Comparison of ENCODE assay signal across 8 cellular contexts in genomic region chr5:131795879-131796792, GRCh38. TPM values are rescaled to one million over a fixed set of nuclear protein-coding genes. Genes with fewer than 3 reads are reported as not detected.
A peak's percentile ranks its signal among the peaks of the same experiment; 100 is the strongest.
DNase-seq lines count a peak whose midpoint lies in the region.

No MANE protein-coding gene starts in this region.

- H3K27ac ChIP-seq in GM23248, result peak overlapping the region; percentile 99
- peak overlapping the region; percentile 62; the same call in 1 of the 2 replicates for H3K27ac ChIP-seq in Karpas-422 (ENCODE audit: low read length)
- H3K27ac ChIP-seq in effector memory CD4-positive, alpha-beta T cell (ENCODE audit: insufficient read depth, low read length, poor library complexity, severe bottlenecking), result peak overlapping the region; percentile 91

- H3K9me3 ChIP-seq in GM23248 (ENCODE audit: low read depth), result no peaks in the 10 kb centered on the region
- H3K9me3 ChIP-seq in Karpas-422 (ENCODE audit: low read length), result no peaks in the 10 kb centered on the region
- H3K9me3 ChIP-seq in effector memory CD4-positive, alpha-beta T cell (ENCODE audit: control insufficient read depth, low read length), result no peaks in the 10 kb centered on the region

- H3K4me1 ChIP-seq in GM23248 (ENCODE audit: insufficient read depth) (peaks cover 18% of the 10 kb centered on the region), Karpas-422 (ENCODE audit: low read length) (peaks cover 30% of the 10 kb centered on the region)
- peaks cover 10% of the 10 kb centered on the region for H3K4me1 ChIP-seq in effector memory CD4-positive, alpha-beta T cell (ENCODE audit: control insufficient read depth, insufficient read depth, low read length, poor library complexity, severe bottlenecking)

- H2AFZ ChIP-seq in GM23248, result peak overlapping the region; percentile 65
- H2AFZ ChIP-seq in Karpas-422 (ENCODE audit: low read length), result peak overlapping the region; percentile 84; the same call in 1 of the 2 replicates

- H3F3A ChIP-seq in GM23248 (ENCODE audit: insufficient read depth), result no peaks in the 10 kb centered on the region

- peaks cover 9% of the 10 kb centered on the region for H4K20me1 ChIP-seq in GM23248 (ENCODE audit: insufficient read depth)
- H4K20me1 ChIP-seq in Karpas-422 (ENCODE audit: insufficient read depth, low read depth, low read length), result no peaks in the 10 kb centered on the region; the same call in 1 of the 2 replicates

- H3K4me2 ChIP-seq in GM23248 (ENCODE audit: unreplicated experiment) (peak overlapping the region; percentile 90), Karpas-422 (ENCODE audit: low read depth, low read length, poor library complexity, severe bottlenecking) (peak overlapping the region; percentile 81)

- H3K4me3 ChIP-seq in GM08714 (ENCODE audit: low read length), result peak overlapping the region; percentile 98
- H3K4me3 ChIP-seq in GM23248, result peak overlapping the region; percentile 85
- peak overlapping the region; percentile 94 for H3K4me3 ChIP-seq in Karpas-422 (ENCODE audit: low read length)
- H3K4me3 ChIP-seq in effector memory CD4-positive, alpha-beta T cell (ENCODE audit: insufficient read depth, low read depth, low read length, poor library complexity, severe bottlenecking), result peak overlapping the region; percentile 94

- H3K9ac ChIP-seq in GM23248 (peak overlapping the region; percentile 100), Karpas-422 (ENCODE audit: low read length) (peak overlapping the region; percentile 98)

- DNase-seq in GM23248, result peak; percentile 91
- peak; percentile 72 for DNase-seq in Karpas-422
- DNase-seq in activated CD4-positive, alpha-beta T cell treated with anti-CD3 and anti-CD28 coated beads for 4 hours, result peak; percentile 11 to 30
- peak in 2 of 3 donors; percentile 11 to 26 for DNase-seq in effector memory CD4-positive, alpha-beta T cell
- DNase-seq in medulla oblongata (ENCODE audit: extremely low spot score), result peak; percentile 69
- DNase-seq in stimulated activated CD8-positive, alpha-beta memory T cell treated with anti-CD3 and anti-CD28 coated beads, Interleukin-15, amount 100 ng/mL, for 1 hour (ENCODE audit: low read depth), result peak; percentile 8
- no peak for DNase-seq in NCI-H524 treated with DMSO at 0.1 percent for 48 hours (lab: John Stamatoyannopoulos, UW)

- H3K9me2 ChIP-seq in GM23248 (ENCODE audit: insufficient read depth) (no peaks in the 10 kb centered on the region), Karpas-422 (replicated peaks; ENCODE audit: insufficient read depth, low read length) (no peaks in the 10 kb centered on the region; the same call in 1 of the 2 replicates)

- H3K79me2 ChIP-seq in GM23248 (ENCODE audit: insufficient read depth) (peaks cover 57% of the 10 kb centered on the region), Karpas-422 (ENCODE audit: low read length) (peaks cover 56% of the 10 kb centered on the region)

- H3K27me3 ChIP-seq in GM23248 (replicated peaks; ENCODE audit: insufficient read depth) (no peaks in the 10 kb centered on the region), Karpas-422 (ENCODE audit: low read length) (no peaks in the 10 kb centered on the region)
- no peaks in the 10 kb centered on the region for H3K27me3 ChIP-seq in effector memory CD4-positive, alpha-beta T cell (replicated peaks; ENCODE audit: control insufficient read depth, insufficient read depth, low read length, poor library complexity, severe bottlenecking)

- H3K36me3 ChIP-seq in GM23248 (ENCODE audit: low read depth), result no peaks in the 10 kb centered on the region
- H3K36me3 ChIP-seq in Karpas-422 (ENCODE audit: insufficient read depth, low read length), result peaks cover 7% of the 10 kb centered on the region; the same call in 1 of the 2 replicates
- no peaks in the 10 kb centered on the region for H3K36me3 ChIP-seq in effector memory CD4-positive, alpha-beta T cell (ENCODE audit: control insufficient read depth, insufficient read depth, low read length)

- in situ Hi-C loops in GM23248 (cut with MboI), result no loop called here

- 0 to 1% methylated on average over 34 to 47 of the region's 56 CpGs for WGBS in GM23248 (ENCODE audit: low coverage in 1 of 2, low lambda C conversion rate in 2 of 2, missing lambda C conversion rate in 2 of 2), 2 experiments

RNA-seq across cellular contexts. Expression of gene FNIP1, which starts 0.7 kb away (rescaled TPM):
- total RNA-seq in GM23248 (2014; rRNA removed; shearing (Covaris generic)), result 21.6 and 25.8 TPM in 2 replicates
- polyA plus RNA-seq in GM23248 (2016; fragmentation: Nextera tagmentation; extraction: Ambion mirVana), result 8.8 and 10.3 TPM in 2 replicates
- 38.1 and 56.2 TPM in 2 replicates for total RNA-seq in Karpas-422 (2014; rRNA removed; shearing (Covaris generic); ENCODE audit: low replicate concordance)
